In genomic region chr12:123436017-123436964, GRCh38 we compare ENCODE assay signal across 8 cellular contexts. TPM values are rescaled to one million over a fixed set of nuclear protein-coding genes. Genes with fewer than 3 reads are reported as not detected.
A peak's percentile ranks its signal among the peaks of the same experiment; 100 is the strongest.
DNase-seq lines count a peak whose midpoint lies in the region; ATAC-seq and TF ChIP-seq lines count a peak whose summit lies in the region.

RILPL2 (minus strand) TSS chr12:123436684; CDS start chr12:123436420, 264 bp downstream.

- no peaks in the 10 kb centered on the region for H3K9me3 Mint-ChIP-seq in CD4-positive, alpha-beta memory T cell

- peak within 1 kb of the TSS; percentile 79 to 95 for H3K4me3 ChIP-seq in CD4-positive, alpha-beta memory T cell (ENCODE audit: low read length in 2 of 2)
- peak within 1 kb of the TSS; percentile 95 for H3K4me3 ChIP-seq in OCI-LY3 (ENCODE audit: low read length)

- H3K79me2 ChIP-seq in OCI-LY3 (ENCODE audit: low read length), result peaks cover 48% of the 10 kb centered on the region

- no peaks in the 10 kb centered on the region for H4K20me1 ChIP-seq in OCI-LY3 (ENCODE audit: insufficient read depth, low read length)

- POLR2A ChIA-PET in CD4-positive, alpha-beta memory T cell (lab: Charles Lee; ENCODE audit: partially characterized antibody), result interaction anchor here (0.8 to 10.1 kb wide), 12 partner anchors 9 to 462 kb away, joined by 3 to 141 read pairs (median 6); partner anchors contain the start of genes KMT5A and SNRNP35

- peak within 1 kb of the TSS; percentile 34 for H2AFZ ChIP-seq in OCI-LY3 (ENCODE audit: low read depth, low read length)

- peak within 1 kb of the TSS; percentile 98 for H3K27ac ChIP-seq in CD4-positive, alpha-beta memory T cell (ENCODE audit: low read depth, low read length)
- H3K27ac ChIP-seq in OCI-LY3 (ENCODE audit: low read length), result peak within 1 kb of the TSS; percentile 70
- peak within 1 kb of the TSS; percentile 59 for H3K27ac ChIP-seq in epithelial cell of prostate

- peak within 1 kb of the TSS; percentile 90 for H3K9ac ChIP-seq in OCI-LY3 (ENCODE audit: low read length)

- H3K9me3 ChIP-seq in CD4-positive, alpha-beta memory T cell (ENCODE audit: control insufficient read depth in 1 of 2, low read length in 2 of 2), result no peaks in the 10 kb centered on the region
- H3K9me3 ChIP-seq in OCI-LY3 (ENCODE audit: insufficient read depth, low read length), result no peaks in the 10 kb centered on the region

- peaks cover under 1 to 22% of the 10 kb centered on the region in 2 donors for H3K36me3 Mint-ChIP-seq in CD4-positive, alpha-beta memory T cell

- peak; percentile 59 for ATAC-seq in HG03439 (IDR thresholded peaks at IDR 0.05; ENCODE audit: unreplicated experiment)

- peak; percentile 92 to 97 (median 94) for DNase-seq in CD4-positive, alpha-beta memory T cell
- DNase-seq in GM19238 (ENCODE audit: insufficient read length, low spot score), result peak; percentile 84
- DNase-seq in activated T-cell treated with anti-CD3 and anti-CD28 coated beads for 1 hour (ENCODE audit: low read depth), result peak; percentile 86
- DNase-seq in epithelial cell of prostate (ENCODE audit: low read depth, low spot score), result no peak
- DNase-seq in mucosa of gallbladder (ENCODE audit: low spot score), result peak; percentile 90
- peak; percentile 75 to 86 for DNase-seq in stimulated activated CD8-positive, alpha-beta memory T cell treated with anti-CD3 and anti-CD28 coated beads, Interleukin-4, amount 100 ng/mL, for 1 hour (ENCODE audit: low read depth in 2 of 2, low spot score in 1 of 2)

- H3K36me3 ChIP-seq in CD4-positive, alpha-beta memory T cell (ENCODE audit: insufficient read depth, low read length), result no peaks in the 10 kb centered on the region
- H3K36me3 ChIP-seq in OCI-LY3 (replicated peaks; ENCODE audit: low read depth, low read length), result peaks cover 14% of the 10 kb centered on the region

- H3K27me3 Mint-ChIP-seq in CD4-positive, alpha-beta memory T cell, result no peaks in the 10 kb centered on the region

- H3K27ac Mint-ChIP-seq in CD4-positive, alpha-beta memory T cell, result peak within 1 kb of the TSS; percentile 88 to 99 (median 96)

- intact Hi-C loops in CD4-positive, alpha-beta memory T cell (cut with micrococcal nuclease), result loop anchor here (1.0 to 2.0 kb wide), 5 partner anchors 12 to 148 kb away; partner anchors contain the start of genes SBNO1, SNRNP35 and TMED2

- TF ChIP-seq CTCF in OCI-LY3 (IDR thresholded peaks at IDR 0.05; ENCODE audit: low read depth, low read length), result peak; percentile 15; the same call in 1 of the 2 replicates

- peaks cover 23 to 63% (median 42%) of the 10 kb centered on the region in 4 donors for H3K4me1 Mint-ChIP-seq in CD4-positive, alpha-beta memory T cell

- H3K27me3 ChIP-seq in CD4-positive, alpha-beta memory T cell (ENCODE audit: insufficient read depth, low read length), result no peaks in the 10 kb centered on the region
- no peaks in the 10 kb centered on the region for H3K27me3 ChIP-seq in OCI-LY3 (ENCODE audit: low read depth, low read length)

- peak within 1 kb of the TSS; percentile 69 for H3K4me2 ChIP-seq in OCI-LY3 (ENCODE audit: low read length)

- peak within 1 kb of the TSS; percentile 93 to 97 (median 95) for H3K4me3 Mint-ChIP-seq in CD4-positive, alpha-beta memory T cell

- peaks cover 52% of the 10 kb centered on the region for H3K4me1 ChIP-seq in CD4-positive, alpha-beta memory T cell (ENCODE audit: insufficient read depth, low read length)
- peaks cover 49% of the 10 kb centered on the region for H3K4me1 ChIP-seq in OCI-LY3 (ENCODE audit: low read length)

- CTCF ChIA-PET in CD4-positive, alpha-beta memory T cell (lab: Charles Lee; ENCODE audit: partially characterized antibody), result interaction anchor here (0.8 to 2.9 kb wide), 8 partner anchors 9 to 147 kb away, joined by 3 to 10 read pairs (median 4); partner anchors contain the start of gene SNRNP35

RNA-seq across cellular contexts. Expression of gene RILPL2, which starts in this region (rescaled TPM):
- 10 to 100 TPM; 11.6 to 11.9 TPM for total RNA-seq in CD4-positive, alpha-beta memory T cell
- 10 to 100 TPM; 13.3 to 13.7 TPM for polyA plus RNA-seq in CD4-positive, alpha-beta memory T cell
- 6.2 TPM for total RNA-seq in mucosa of gallbladder
